Comparison of ENCODE assay signal across 1 cellular context in the genomic region with DNA sequence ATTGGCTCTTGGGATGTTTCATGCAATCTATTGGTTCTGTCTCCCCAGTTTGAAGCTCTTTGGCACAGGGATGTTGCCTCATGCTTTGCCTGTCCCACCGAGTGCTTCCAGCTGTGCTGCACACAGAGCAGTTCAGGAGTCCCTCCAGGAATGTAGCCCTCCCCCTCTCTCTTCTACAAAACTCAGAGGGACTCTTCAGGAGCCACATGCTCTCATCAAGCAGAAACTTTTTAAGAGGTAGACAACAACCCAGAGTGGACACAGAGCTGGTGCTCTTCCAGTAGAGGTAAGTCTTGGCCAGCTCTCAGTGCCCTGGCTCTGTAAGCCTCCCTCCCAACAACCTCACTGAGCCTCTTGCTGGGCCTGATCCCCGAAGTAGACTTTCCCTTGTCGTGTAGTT.
TF ChIP-seq lines count a peak whose summit lies in the region.

No MANE protein-coding gene starts in this region.

TF ChIP-seq in IMR-90, 13 proteins besides CTCF, POLR2A, EP300 and RAD21:
- TF ChIP-seq, protein P1, sequence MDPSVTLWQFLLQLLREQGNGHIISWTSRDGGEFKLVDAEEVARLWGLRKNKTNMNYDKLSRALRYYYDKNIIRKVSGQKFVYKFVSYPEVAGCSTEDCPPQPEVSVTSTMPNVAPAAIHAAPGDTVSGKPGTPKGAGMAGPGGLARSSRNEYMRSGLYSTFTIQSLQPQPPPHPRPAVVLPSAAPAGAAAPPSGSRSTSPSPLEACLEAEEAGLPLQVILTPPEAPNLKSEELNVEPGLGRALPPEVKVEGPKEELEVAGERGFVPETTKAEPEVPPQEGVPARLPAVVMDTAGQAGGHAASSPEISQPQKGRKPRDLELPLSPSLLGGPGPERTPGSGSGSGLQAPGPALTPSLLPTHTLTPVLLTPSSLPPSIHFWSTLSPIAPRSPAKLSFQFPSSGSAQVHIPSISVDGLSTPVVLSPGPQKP (IDR thresholded peaks at IDR 0.05; ENCODE audit: borderline replicate concordance, low read depth, low read length): no peak
- TF ChIP-seq MAZ (IDR thresholded peaks at IDR 0.05; ENCODE audit: borderline replicate concordance, low read depth, low read length): peak; percentile 30; the same call in 1 of the 2 replicates
